In genomic region chr6:106167105-106167814, GRCh38 we compare ENCODE assay signal across 10 cellular contexts.
DNase-seq lines count a peak whose midpoint lies in the region; ATAC-seq and TF ChIP-seq lines count a peak whose summit lies in the region.
"Had no signal": no experiment of that assay in that cellular context is flagged by ENCODE, and none has a peak within 500 bp of the region (broad histone marks: within the 10 kb centered on the region; RNA-seq: fewer than 3 reads in every experiment).

No MANE protein-coding gene starts in this region.

- DNase-seq in esophagus muscularis mucosa (ENCODE audit: extremely low spot score) (peak; percentile 45), aorta (no peak), DMS53 (lab: John Stamatoyannopoulos, UW) (no peak), glomerular visceral epithelial cell (ENCODE audit: extremely low spot score) (no peak), NCI-H2171 (lab: John Stamatoyannopoulos, UW) (no peak)
- DNase-seq: MG63 had no signal

- no peak for TF ChIP-seq EP300 in esophagus muscularis mucosa (IDR thresholded peaks at IDR 0.05)

- no peaks in the 10 kb centered on the region for H3K9me3 ChIP-seq in esophagus muscularis mucosa
- no peaks in the 10 kb centered on the region for H3K9me3 ChIP-seq in aorta (ENCODE audit: control insufficient read depth, low read length)
- H3K9me3 ChIP-seq: MG63 had no signal

- ATAC-seq in GM19023 (IDR thresholded peaks at IDR 0.05; ENCODE audit: unreplicated experiment) (peak; percentile 40), GM21737 (IDR thresholded peaks at IDR 0.05; ENCODE audit: unreplicated experiment) (peak; percentile 32), HG03457 (IDR thresholded peaks at IDR 0.05; ENCODE audit: unreplicated experiment) (peak; percentile 38), aorta (ENCODE audit: low FRiP score) (no peak)

- WGBS in esophagus muscularis mucosa = 86% methylated on average over 6 of the region's 6 CpGs
- 86 to 87% methylated on average over 6 of the region's 6 CpGs for WGBS in aorta, 2 donors

- H3K4me1 ChIP-seq in esophagus muscularis mucosa (peaks cover 0 to 6% (median 0%) of the 10 kb centered on the region in 4 donors), aorta (ENCODE audit: control insufficient read depth in 1 of 2, insufficient read depth in 2 of 2, low read length in 2 of 2) (no peaks in the 10 kb centered on the region)

- H3K4me3 ChIP-seq in esophagus muscularis mucosa (no peak overlapping the region), aorta (ENCODE audit: low read length in 2 of 2) (no peak overlapping the region)
- H3K4me3 ChIP-seq: MG63, SK-N-MC had no signal

- no peak overlapping the region for H3K27ac ChIP-seq in esophagus muscularis mucosa (replicated peaks in 1 of 4)
- no peak overlapping the region for H3K27ac ChIP-seq in aorta (ENCODE audit: low read depth in 1 of 2, low read length in 2 of 2)
- H3K27ac ChIP-seq: SK-N-MC had no signal

- H3K36me3 ChIP-seq in esophagus muscularis mucosa (no peaks in the 10 kb centered on the region), aorta (ENCODE audit: control insufficient read depth in 1 of 2, insufficient read depth in 2 of 2, low read length in 1 of 2) (no peaks in the 10 kb centered on the region)
- H3K36me3 ChIP-seq: MG63 had no signal

- TF ChIP-seq CTCF in esophagus muscularis mucosa (IDR thresholded peaks at IDR 0.05) = no peak

- H3K27me3 ChIP-seq in esophagus muscularis mucosa (no peaks in the 10 kb centered on the region), aorta (ENCODE audit: control insufficient read depth in 1 of 2, insufficient read depth in 2 of 2, low read length in 1 of 2) (no peaks in the 10 kb centered on the region)
- H3K27me3 ChIP-seq: MG63 had no signal

- intact Hi-C loops in esophagus muscularis mucosa (cut with DNase I) = no loop called here
- intact Hi-C loops in aorta (cut with DNase I) = no loop called here

- no peak for TF ChIP-seq POLR2A in esophagus muscularis mucosa (IDR thresholded peaks at IDR 0.05; ENCODE audit: low read depth)
